In the genomic region with DNA sequence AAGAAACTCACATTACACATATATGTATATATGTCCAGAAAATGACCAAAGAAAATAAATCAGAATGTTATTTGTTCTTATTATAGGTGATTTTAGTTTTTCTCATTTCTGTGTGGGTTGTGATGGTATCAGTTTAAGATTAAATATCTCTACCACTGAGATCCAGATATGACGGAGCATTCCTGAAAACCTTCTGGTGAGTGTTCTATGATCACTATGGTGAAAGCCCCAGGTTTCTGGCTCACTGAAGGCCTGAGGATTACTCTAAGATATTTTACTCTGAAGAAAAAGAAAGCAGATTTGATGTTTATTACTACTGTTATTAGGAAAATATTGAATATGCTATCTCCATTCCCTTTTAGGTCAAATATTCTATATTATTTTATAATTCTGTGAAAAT, we compare ENCODE assay signal across 18 cellular contexts.
A peak's percentile ranks its signal among the peaks of the same experiment; 100 is the strongest.
DNase-seq lines count a peak whose midpoint lies in the region; ATAC-seq, FAIRE-seq and TF ChIP-seq lines count a peak whose summit lies in the region.
"Had no signal": no experiment of that assay in that cellular context is flagged by ENCODE, and none has a peak within 500 bp of the region (broad histone marks: within the 10 kb centered on the region; RNA-seq: fewer than 3 reads in every experiment).

No MANE protein-coding gene starts in this region.

- no peak overlapping the region for H3K18ac ChIP-seq in H1 (ENCODE audit: extremely low read depth, low read length)

- H2AFZ ChIP-seq in mammary epithelial cell (ENCODE audit: low read depth, low read length) (peak overlapping the region; percentile 96), H1 (ENCODE audit: low read length) (peak overlapping the region; percentile 100; the same call in 1 of the 2 replicates), smooth muscle cell (ENCODE audit: low read depth) (peak overlapping the region; percentile 49), HepG2 (ENCODE audit: low read length) (no peak overlapping the region)

- no peaks in the 10 kb centered on the region for H3F3A ChIP-seq in smooth muscle cell (ENCODE audit: low read depth)

- WGBS in mammary epithelial cell (ENCODE audit: low coverage, missing lambda C conversion rate), result 70% methylated on average over 1 of the region's 1 CpG
- WGBS in H1 (ENCODE audit: extremely low coverage in 1 of 2, insufficient coverage in 1 of 2, insufficient read length in 1 of 2, insufficient replicate concordance in 2 of 2, low coverage in 1 of 2, low lambda C conversion rate in 2 of 2, missing lambda C conversion rate in 1 of 2), 2 experiments, result 89% methylated on average over 1 of the region's 1 CpG; no CpG with 5 or more reads in 1 of the 2 experiments
- 96% methylated on average over 1 of the region's 1 CpG for WGBS in smooth muscle cell (ENCODE audit: low lambda C conversion rate)
- 71% methylated on average over 1 of the region's 1 CpG for WGBS in HepG2 (ENCODE audit: low lambda C conversion rate)

- TF ChIP-seq POLR2A in breast epithelium (IDR thresholded peaks at IDR 0.05) (no peak), H1 (IDR thresholded peaks at IDR 0.05; ENCODE audit: control extremely low read depth in 1 of 2, low read depth in 2 of 2, low read length in 2 of 2) (no peak), HepG2 (IDR thresholded peaks at IDR 0.05; ENCODE audit: insufficient read depth in 1 of 2, low read depth in 2 of 2, low read length in 2 of 2) (no peak)

- H3K36me3 ChIP-seq in mammary epithelial cell (ENCODE audit: insufficient read depth, low read length) (no peaks in the 10 kb centered on the region), breast epithelium (no peaks in the 10 kb centered on the region), H1 (ENCODE audit: control insufficient read depth in 2 of 4, insufficient read depth in 4 of 4, low read length in 3 of 4) (no peaks in the 10 kb centered on the region), smooth muscle cell (ENCODE audit: low read depth) (no peaks in the 10 kb centered on the region), HepG2 (replicated peaks in 1 of 2; ENCODE audit: control insufficient read depth in 1 of 2, insufficient read depth in 2 of 2, low read length in 2 of 2) (no peaks in the 10 kb centered on the region)
- H3K36me3 ChIP-seq: BLaER1 had no signal

- no peak for TF ChIP-seq RAD21 in H1 (IDR thresholded peaks at IDR 0.05 in 1 of 2, conservative IDR thresholded peaks at IDR 0.05 in 1 of 2; ENCODE audit: low read depth in 2 of 2, low read length in 2 of 2)
- no peak for TF ChIP-seq RAD21 in HepG2 (CRISPR knock-in tag; IDR thresholded peaks at IDR 0.05)

- H2AK5ac ChIP-seq in H1 (ENCODE audit: low read depth, low read length), result no peak overlapping the region

- H3K4me3 ChIP-seq in mammary epithelial cell (replicated peaks in 1 of 3; ENCODE audit: insufficient read depth in 1 of 3, low read depth in 2 of 3, low read length in 3 of 3) (no peak overlapping the region), breast epithelium (no peak overlapping the region), H1 (ENCODE audit: extremely low read depth in 1 of 4, insufficient read depth in 2 of 4, low read depth in 3 of 4, low read length in 4 of 4) (no peak overlapping the region), smooth muscle cell (no peak overlapping the region), HepG2 (replicated peaks in 1 of 3; ENCODE audit: insufficient read depth in 1 of 3, low read depth in 2 of 3, low read length in 3 of 3) (no peak overlapping the region)
- H3K4me3 ChIP-seq: A549, BLaER1 had no signal

- H3K4me2 ChIP-seq in mammary epithelial cell (ENCODE audit: insufficient read depth, low read depth, low read length) (peak overlapping the region; percentile 72), H1 (ENCODE audit: insufficient read depth in 1 of 2, low read depth in 2 of 2, low read length in 2 of 2) (no peak overlapping the region), smooth muscle cell (no peak overlapping the region), HepG2 (ENCODE audit: low read depth, low read length) (no peak overlapping the region)
- H3K4me2 ChIP-seq: A549, BLaER1 had no signal

- no peak overlapping the region for H2BK12ac ChIP-seq in H1 (ENCODE audit: low read depth, low read length)

- dilution Hi-C loops in mammary epithelial cell (cut with HindIII; ENCODE audit: low sequenced_read_pairs), result loop anchor here (10.0 kb wide), 1 partner anchor 49 kb away; no protein-coding TSS in a partner anchor

- H3K79me2 ChIP-seq in mammary epithelial cell (ENCODE audit: insufficient read depth, low read length) (no peaks in the 10 kb centered on the region), H1 (ENCODE audit: control insufficient read depth in 1 of 2, insufficient read depth in 2 of 2, low read length in 2 of 2) (no peaks in the 10 kb centered on the region), smooth muscle cell (ENCODE audit: low read depth) (no peaks in the 10 kb centered on the region), HepG2 (ENCODE audit: insufficient read depth, low read length) (no peaks in the 10 kb centered on the region)

- no peak overlapping the region for H3K23ac ChIP-seq in H1 (ENCODE audit: insufficient read length)

- CTCF ChIA-PET in mammary epithelial cell (lab: Charles Lee; ENCODE audit: low non-redundant PET) (interaction anchor here (0.6 kb wide), 1 partner anchor 79 kb away, joined by 5 read pairs; no protein-coding TSS in a partner anchor), H1 (lab: Charles Lee; ENCODE audit: partially characterized antibody) (interaction anchor here (0.6 to 1.9 kb wide), 3 partner anchors 19 to 326 kb away, joined by 3 to 7 read pairs (median 3); no protein-coding TSS in a partner anchor), HepG2 (lab: Yijun Ruan, JAX; ENCODE audit: low intra/inter-chr PET ratio, low total read pairs) (no interaction called here)

- H3K79me1 ChIP-seq in H1 (ENCODE audit: low read depth, low read length), result no peaks in the 10 kb centered on the region

- H3K4me1 ChIP-seq in mammary epithelial cell (ENCODE audit: insufficient read depth, low read length) (peaks cover 13% of the 10 kb centered on the region), breast epithelium (no peaks in the 10 kb centered on the region), H1 (replicated peaks in 1 of 4; ENCODE audit: control insufficient read depth in 3 of 4, insufficient read depth in 4 of 4, low read length in 3 of 4) (peaks cover 0 to 3% (median 0%) of the 10 kb centered on the region in 4 experiments; a peak in 1 of 7 replicates), smooth muscle cell (ENCODE audit: low read depth) (no peaks in the 10 kb centered on the region), HepG2 (ENCODE audit: insufficient read depth, low read length) (no peaks in the 10 kb centered on the region)
- H3K4me1 ChIP-seq: A549, BLaER1 had no signal

- no peak overlapping the region for H4K8ac ChIP-seq in H1 (ENCODE audit: extremely low read depth, insufficient read depth, low read length)

- FAIRE-seq in H1 (lab: Jason Lieb, UNC) (no peak), HepG2 (lab: Jason Lieb, UNC) (no peak), RCC 7860 (lab: Jason Lieb, UNC) (no peak)
- FAIRE-seq: A549, H54, HTR-8/SVneo had no signal

- no peak for TF ChIP-seq CTCF in mammary epithelial cell (conservative IDR thresholded peaks at IDR 0.05 in 1 of 2, IDR thresholded peaks at IDR 0.05 in 1 of 2; ENCODE audit: extremely low read depth in 1 of 2, insufficient read depth in 1 of 2, low read depth in 1 of 2, low read length in 2 of 2)
- no peak for TF ChIP-seq CTCF in breast epithelium (IDR thresholded peaks at IDR 0.05)
- no peak for TF ChIP-seq CTCF in H1 (IDR thresholded peaks at IDR 0.05; ENCODE audit: control extremely low read depth in 1 of 3, insufficient read depth in 1 of 3, low read depth in 1 of 3, low read length in 3 of 3)
- TF ChIP-seq CTCF in smooth muscle cell (IDR thresholded peaks at IDR 0.05; ENCODE audit: borderline replicate concordance, insufficient read depth, poor library complexity, severe bottlenecking), result no peak
- no peak for TF ChIP-seq CTCF in HepG2 (CRISPR knock-in tag; IDR thresholded peaks at IDR 0.05)

- ATAC-seq in HepG2, result no peak
- ATAC-seq: A549 had no signal

- H4K20me1 ChIP-seq in mammary epithelial cell (ENCODE audit: insufficient read depth, low read length) (no peaks in the 10 kb centered on the region), H1 (replicated peaks in 1 of 2; ENCODE audit: control insufficient read depth in 1 of 2, insufficient read depth in 2 of 2, low read length in 2 of 2) (no peaks in the 10 kb centered on the region), smooth muscle cell (ENCODE audit: low read depth) (no peaks in the 10 kb centered on the region), HepG2 (ENCODE audit: insufficient read depth, low read length) (no peaks in the 10 kb centered on the region)
- H4K20me1 ChIP-seq: BLaER1 had no signal

- no peaks in the 10 kb centered on the region for H3K27me3 ChIP-seq in mammary epithelial cell (ENCODE audit: insufficient read depth, low read length)
- no peaks in the 10 kb centered on the region for H3K27me3 ChIP-seq in breast epithelium
- no peaks in the 10 kb centered on the region for H3K27me3 ChIP-seq in H1 (replicated peaks in 1 of 4; ENCODE audit: control insufficient read depth in 3 of 4, extremely low read depth in 1 of 4, insufficient read depth in 3 of 4, low read length in 3 of 4)
- no peaks in the 10 kb centered on the region for H3K27me3 ChIP-seq in smooth muscle cell (ENCODE audit: low read depth)
- H3K27me3 ChIP-seq in HepG2 (ENCODE audit: control insufficient read depth in 1 of 2, insufficient read depth in 2 of 2, low read length in 2 of 2), result peaks cover 0 to 4% of the 10 kb centered on the region in 2 experiments; a peak in 2 of 5 replicates
- H3K27me3 ChIP-seq: BLaER1 had no signal

- H3K56ac ChIP-seq in H1 (replicated peaks; ENCODE audit: insufficient read length, low read depth, low read length), result no peak overlapping the region

- H3K23me2 ChIP-seq in H1 (ENCODE audit: low read depth, low read length), result no peaks in the 10 kb centered on the region

- no peak overlapping the region for H2BK15ac ChIP-seq in H1 (ENCODE audit: low read length)

- no peak overlapping the region for H2BK5ac ChIP-seq in H1 (ENCODE audit: low read depth, low read length)

- H4K5ac ChIP-seq in H1 (ENCODE audit: insufficient read length, low read depth, low read length), result no peak overlapping the region

- no peak overlapping the region for H2BK120ac ChIP-seq in H1 (replicated peaks; ENCODE audit: low read depth, low read length)

- BruUV-seq in mammary epithelial cell (replicated peaks; lab: Mats Ljungman, UMichigan) (no TSS peak), HepG2 (replicated peaks; lab: Mats Ljungman, UMichigan) (no TSS peak)

- H3K4ac ChIP-seq in H1 (replicated peaks; ENCODE audit: insufficient read length, low read depth, low read length), result no peak overlapping the region

- no peak overlapping the region for H2BK20ac ChIP-seq in H1 (ENCODE audit: low read length)

- H3K9ac ChIP-seq in mammary epithelial cell (ENCODE audit: insufficient read depth, low read length) (no peak overlapping the region), H1 (replicated peaks in 1 of 4; ENCODE audit: extremely low read depth in 1 of 4, low read depth in 3 of 4, low read length in 3 of 4) (no peak overlapping the region), smooth muscle cell (ENCODE audit: low read depth) (no peak overlapping the region), HepG2 (ENCODE audit: insufficient read depth, low read depth, low read length) (no peak overlapping the region)
- H3K9ac ChIP-seq: BLaER1 had no signal

- in situ Hi-C loops in mammary epithelial cell (cut with MboI; ENCODE audit: low sequenced_read_pairs in 2 of 2) (no loop called here), HepG2 (cut with HindIII; ENCODE audit: extremely low pct_ligation_motif_present, low pct_unique_long_range_greater_than_20kb) (no loop called here)

- intact Hi-C loops in mammary epithelial cell (cut with micrococcal nuclease), result no loop called here
- intact Hi-C loops in breast epithelium (cut with DNase I; ENCODE audit: low total_unique reads), result no loop called here
- intact Hi-C loops in HepG2 (cut with micrococcal nuclease; ENCODE audit: unreplicated experiment), result no loop called here

- no peak for TF ChIP-seq EP300 in H1 (IDR thresholded peaks at IDR 0.05; ENCODE audit: borderline replicate concordance in 1 of 2, low read depth in 2 of 2, low read length in 2 of 2)
- no peak for TF ChIP-seq EP300 in HepG2 (IDR thresholded peaks at IDR 0.05; ENCODE audit: low read depth in 2 of 2, low read length in 2 of 2)
- no peak for TF ChIP-seq EP300 in HepG2 (CRISPR knock-in tag; IDR thresholded peaks at IDR 0.05; ENCODE audit: borderline replicate concordance)

- no peak overlapping the region for H3K14ac ChIP-seq in H1 (ENCODE audit: insufficient read length)

- DNase-seq in mammary epithelial cell (no peak), breast epithelium (ENCODE audit: low spot score in 2 of 2) (no peak), H1 (ENCODE audit: low read depth in 1 of 2, low spot score in 2 of 2) (no peak), smooth muscle cell (lab: John Stamatoyannopoulos, UW; ENCODE audit: unreplicated experiment) (no peak), HepG2 (ENCODE audit: low spot score) (no peak), RCC 7860 (ENCODE audit: low spot score) (no peak), amygdala (lab: John Stamatoyannopoulos, UW) (no peak)
- DNase-seq: CD4-positive, alpha-beta memory T cell; DMS153; DMS79; GDM1; HCEC 1CT; KBM-7 had no signal

- H3K27ac ChIP-seq in mammary epithelial cell (ENCODE audit: insufficient read depth, low read depth, low read length), result peak overlapping the region; percentile 42
- no peak overlapping the region for H3K27ac ChIP-seq in breast epithelium
- H3K27ac ChIP-seq in H1 (ENCODE audit: low read depth, low read length), result no peak overlapping the region
- no peak overlapping the region for H3K27ac ChIP-seq in smooth muscle cell (ENCODE audit: low read depth)
- no peak overlapping the region for H3K27ac ChIP-seq in HepG2 (ENCODE audit: extremely low read length, insufficient read depth, low read length)
- H3K27ac ChIP-seq: 22Rv1, A549, BLaER1 had no signal

- H3K9me3 ChIP-seq in mammary epithelial cell (replicated peaks; ENCODE audit: insufficient read depth, low read length) (no peaks in the 10 kb centered on the region), breast epithelium (no peaks in the 10 kb centered on the region), H1 (ENCODE audit: insufficient read depth in 2 of 2, low read depth in 1 of 2, low read length in 1 of 2) (no peaks in the 10 kb centered on the region), smooth muscle cell (replicated peaks; ENCODE audit: low read depth) (no peaks in the 10 kb centered on the region), HepG2 (ENCODE audit: low read length) (no peaks in the 10 kb centered on the region)
- H3K9me3 ChIP-seq: A549 had no signal

- POLR2A ChIA-PET in H1 (lab: Charles Lee; ENCODE audit: partially characterized antibody) (no interaction called here), HepG2 (lab: Yijun Ruan, JAX) (no interaction called here)

- H4K91ac ChIP-seq in H1 (replicated peaks; ENCODE audit: insufficient read length, low read length), result no peak overlapping the region
